Comparison of ENCODE assay signal across 10 cellular contexts in the genomic region with DNA sequence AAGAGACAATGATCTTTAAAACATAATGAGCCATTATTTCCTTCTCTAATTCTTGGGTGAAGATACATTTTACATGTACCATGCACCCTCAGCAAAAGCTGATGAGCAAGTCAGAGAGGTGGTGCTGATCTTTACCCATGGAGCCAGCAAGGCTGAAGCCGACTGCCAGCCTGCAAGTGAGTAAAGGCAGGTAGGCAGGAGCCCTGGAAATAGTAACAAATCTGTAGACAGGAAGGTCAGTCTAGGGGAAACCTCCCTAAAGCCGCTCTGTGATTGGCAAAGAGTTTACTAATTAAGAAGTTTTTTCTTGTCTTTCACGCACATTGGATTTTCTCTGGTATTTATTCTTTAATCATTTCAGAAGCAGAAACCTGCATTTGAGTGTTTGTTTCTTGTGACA.
"Had no signal": no experiment of that assay in that cellular context is flagged by ENCODE, and none has a peak within 500 bp of the region (broad histone marks: within the 10 kb centered on the region; RNA-seq: fewer than 3 reads in every experiment).

No MANE protein-coding gene starts in this region.

- H3K27ac Mint-ChIP-seq: stimulated activated memory B cell treated with anti-CD40 and anti-IgM and Interleukin-4, amounts not matched to agents 10 μg/mL and 1 μg/mL and 100 μg/mL, for 72 hours; type B pancreatic cell had no signal

- H3K9me3 ChIP-seq: body of pancreas, right atrium auricular region had no signal

- H3K4me3 Mint-ChIP-seq: naive thymus-derived CD4-positive, alpha-beta T cell; stimulated activated memory B cell treated with anti-CD40 and anti-IgM and Interleukin-4, amounts not matched to agents 10 μg/mL and 1 μg/mL and 100 μg/mL, for 72 hours; type B pancreatic cell had no signal

- H3K36me3 Mint-ChIP-seq: stimulated activated memory B cell treated with anti-CD40 and anti-IgM and Interleukin-4, amounts not matched to agents 10 μg/mL and 1 μg/mL and 100 μg/mL, for 72 hours had no signal

- H3K9me3 Mint-ChIP-seq: stimulated activated memory B cell treated with anti-CD40 and anti-IgM and Interleukin-4, amounts not matched to agents 10 μg/mL and 1 μg/mL and 100 μg/mL, for 72 hours had no signal

- DNase-seq: amniotic stem cell; body of pancreas; hypothalamus; naive thymus-derived CD4-positive, alpha-beta T cell; posterior cingulate gyrus; SHP77; small intestine had no signal

- H3K4me3 ChIP-seq: body of pancreas, right atrium auricular region had no signal

- H3K27me3 Mint-ChIP-seq: naive thymus-derived CD4-positive, alpha-beta T cell had no signal

- H3K4me1 ChIP-seq: body of pancreas, right atrium auricular region had no signal

- H3K27me3 ChIP-seq: body of pancreas, right atrium auricular region had no signal

- H3K27ac ChIP-seq: body of pancreas, right atrium auricular region had no signal

- H3K36me3 ChIP-seq: right atrium auricular region had no signal

- H3K4me1 Mint-ChIP-seq: stimulated activated memory B cell treated with anti-CD40 and anti-IgM and Interleukin-4, amounts not matched to agents 10 μg/mL and 1 μg/mL and 100 μg/mL, for 72 hours had no signal

- ATAC-seq: body of pancreas; naive thymus-derived CD4-positive, alpha-beta T cell; stimulated activated memory B cell treated with anti-CD40 and anti-IgM and Interleukin-4, amounts not matched to agents 10 μg/mL and 1 μg/mL and 100 μg/mL, for 72 hours had no signal
